ENCODE assay signal across 8 cellular contexts in genomic region chr3:55488398-55489055, GRCh38. TPM values are rescaled to one million over a fixed set of nuclear protein-coding genes. Genes with fewer than 3 reads are reported as not detected.
A peak's percentile ranks its signal among the peaks of the same experiment; 100 is the strongest.
DNase-seq lines count a peak whose midpoint lies in the region; ATAC-seq and TF ChIP-seq lines count a peak whose summit lies in the region.

No MANE protein-coding gene starts in this region.

- TF ChIP-seq CTCF in A673 (conservative IDR thresholded peaks at IDR 0.05; ENCODE audit: low read depth, low read length) (no peak), vagina (IDR thresholded peaks at IDR 0.05) (no peak)

- WGBS in esophagus, 2 donors: 1 to 2% methylated on average over 30 of the region's 30 CpGs

- BruUV-seq in A673 (replicated peaks; lab: Mats Ljungman, UMichigan): no TSS peak

- no peak for TF ChIP-seq POLR2A in vagina (IDR thresholded peaks at IDR 0.05)

- peaks cover 21% of the 10 kb centered on the region for H3K4me1 ChIP-seq in A673 (ENCODE audit: insufficient read depth, low read length, poor library complexity, severe bottlenecking)
- H3K4me1 ChIP-seq in esophagus (ENCODE audit: control insufficient read depth in 2 of 2, insufficient read depth in 2 of 2, low read length in 1 of 2): peaks cover 3 to 14% of the 10 kb centered on the region in 2 donors
- peaks cover 50% of the 10 kb centered on the region for H3K4me1 ChIP-seq in vagina

- H3K36me3 ChIP-seq in A673 (ENCODE audit: insufficient read depth, low read length, poor library complexity, severe bottlenecking): no peaks in the 10 kb centered on the region
- H3K36me3 ChIP-seq in esophagus (ENCODE audit: control insufficient read depth in 2 of 2, insufficient read depth in 2 of 2, low read length in 1 of 2): no peaks in the 10 kb centered on the region
- H3K36me3 ChIP-seq in vagina: no peaks in the 10 kb centered on the region

- H3K27me3 ChIP-seq in A673 (replicated peaks; ENCODE audit: insufficient read depth, low read depth, low read length, poor library complexity) (no peaks in the 10 kb centered on the region), esophagus (ENCODE audit: control insufficient read depth in 1 of 2, insufficient read depth in 2 of 2, low read length in 2 of 2) (no peaks in the 10 kb centered on the region), vagina (no peaks in the 10 kb centered on the region)

- H3K4me3 ChIP-seq in A673 (ENCODE audit: low read depth, low read length, poor library complexity, severe bottlenecking) (peak overlapping the region; percentile 79), esophagus (ENCODE audit: low read depth in 1 of 2, low read length in 2 of 2) (peak overlapping the region; percentile 62 to 67), vagina (peak overlapping the region; percentile 66 to 78)

- ATAC-seq in GM18502 (IDR thresholded peaks at IDR 0.05; ENCODE audit: poor library complexity, unreplicated experiment) (peak; percentile 39), SK-N-SH treated with all-trans-retinoic acid at 6 μM for 48 hours (peak; percentile 4; the same call in 2 of the 3 replicates)

- POLR2A ChIA-PET in A673 (lab: Charles Lee; ENCODE audit: low non-redundant PET): no interaction called here

- CTCF ChIA-PET in A673 (lab: Charles Lee): no interaction called here

- no peaks in the 10 kb centered on the region for H3K9me3 ChIP-seq in A673 (ENCODE audit: low read depth, low read length, poor library complexity, severe bottlenecking)
- H3K9me3 ChIP-seq in esophagus (ENCODE audit: control insufficient read depth in 2 of 2, insufficient read depth in 1 of 2, low read depth in 1 of 2, low read length in 1 of 2): no peaks in the 10 kb centered on the region
- no peaks in the 10 kb centered on the region for H3K9me3 ChIP-seq in vagina

- H3K27ac ChIP-seq in A673 (ENCODE audit: low read depth, low read length, poor library complexity, severe bottlenecking): peak overlapping the region; percentile 81
- peak overlapping the region; percentile 67 to 84 for H3K27ac ChIP-seq in esophagus (ENCODE audit: low read depth in 2 of 2, low read length in 1 of 2)
- H3K27ac ChIP-seq in vagina: peak overlapping the region; percentile 93

- intact Hi-C loops in A673 (cut with micrococcal nuclease; ENCODE audit: unreplicated experiment): loop anchor here (5.0 kb wide), 3 partner anchors 59 to 759 kb away; no protein-coding TSS in a partner anchor
- intact Hi-C loops in vagina (cut with DNase I): no loop called here

- peak; percentile 70 for DNase-seq in A673 (ENCODE audit: low spot score)
- peak; percentile 71 for DNase-seq in mucosa of gallbladder (ENCODE audit: low spot score)
- DNase-seq in vagina (ENCODE audit: extremely low spot score in 2 of 2): no peak
- no peak for DNase-seq in NCI-H146 treated with DMSO at 0.1 percent for 48 hours (lab: John Stamatoyannopoulos, UW; ENCODE audit: unreplicated experiment)
- no peak for DNase-seq in NCI-H1417 (lab: John Stamatoyannopoulos, UW)

TF ChIP-seq in SK-N-SH treated with all-trans-retinoic acid at 6 μM for 48 hours, 23 proteins besides CTCF, POLR2A, EP300 and RAD21:
- TF ChIP-seq ZFP30 (CRISPR knock-in tag; IDR thresholded peaks at IDR 0.05) (no peak), PPARA (CRISPR knock-in tag; IDR thresholded peaks at IDR 0.05; ENCODE audit: borderline replicate concordance) (no peak), ZNF8 (CRISPR knock-in tag; IDR thresholded peaks at IDR 0.05) (no peak), GLIS3 (CRISPR knock-in tag; IDR thresholded peaks at IDR 0.05) (no peak), ISL1 (CRISPR knock-in tag; IDR thresholded peaks at IDR 0.05) (no peak), OSR1 (CRISPR knock-in tag; IDR thresholded peaks at IDR 0.05) (no peak), TCF4 (CRISPR knock-in tag; IDR thresholded peaks at IDR 0.05; ENCODE audit: borderline replicate concordance) (no peak), ZFP3 (CRISPR knock-in tag; IDR thresholded peaks at IDR 0.05) (no peak), PATZ1 (CRISPR knock-in tag; IDR thresholded peaks at IDR 0.05; ENCODE audit: borderline replicate concordance) (no peak), ARNTL (CRISPR knock-in tag; IDR thresholded peaks at IDR 0.05; ENCODE audit: borderline replicate concordance, low read depth) (no peak), ESRRG (CRISPR knock-in tag; IDR thresholded peaks at IDR 0.05) (no peak), SNAI2 (CRISPR knock-in tag; IDR thresholded peaks at IDR 0.05) (no peak), CSRNP3 (CRISPR knock-in tag; IDR thresholded peaks at IDR 0.05) (no peak), ZNF565 (CRISPR knock-in tag; conservative IDR thresholded peaks at IDR 0.05; ENCODE audit: low read depth) (no peak), CREB5 (CRISPR knock-in tag; IDR thresholded peaks at IDR 0.05; ENCODE audit: low read depth) (no peak), TOX (CRISPR knock-in tag; IDR thresholded peaks at IDR 0.05; ENCODE audit: borderline replicate concordance) (no peak), BACH2 (CRISPR knock-in tag; IDR thresholded peaks at IDR 0.05; ENCODE audit: borderline replicate concordance) (no peak), CSDC2 (CRISPR knock-in tag; IDR thresholded peaks at IDR 0.05) (no peak)

RNA-seq across cellular contexts. Expression of gene WNT5A, which starts 1.4 kb away (rescaled TPM):
- total RNA-seq in A673 (2021) (15.7 and 18.9 TPM in 2 replicates), mucosa of gallbladder (13.7 TPM), vagina (52.3 TPM)
- 10 to 100 TPM in 1 of 2 donors, 1 to 10 TPM in 1; 9.1 to 11.1 TPM for polyA plus RNA-seq in esophagus

Comparison
In these comparisons a context has a peak if more than half of its experiments do, and no peak if none do; other contexts are left out.
1. DNase-seq: peak in A673 (single experiment) and mucosa of gallbladder (single experiment); none in vagina (0 of 2), NCI-H146 treated with DMSO at 0.1 percent for 48 hours (single experiment) and NCI-H1417 (0 of 3).
2. Peak in every context shown above with its lines, with median percentiles within 50 percentile points of each other: H3K27ac ChIP-seq and H3K4me3 ChIP-seq.